28 cellular contexts compared by ENCODE assay signal in genomic region chr16:65062736-65063583, GRCh38. TPM values are rescaled to one million over a fixed set of nuclear protein-coding genes. Genes with fewer than 3 reads are reported as not detected.
DNase-seq lines count a peak whose midpoint lies in the region; ATAC-seq, FAIRE-seq and TF ChIP-seq lines count a peak whose summit lies in the region.
"Had no signal": no experiment of that assay in that cellular context is flagged by ENCODE, and none has a peak within 500 bp of the region (broad histone marks: within the 10 kb centered on the region; RNA-seq: fewer than 3 reads in every experiment).

No MANE protein-coding gene starts in this region.

- DNase-seq in AG08396 (ENCODE audit: low spot score) (peak; percentile 33), astrocyte (ENCODE audit: low read depth) (no peak), hippocampal formation (lab: John Stamatoyannopoulos, UW) (peak; percentile 30 to 50), osteocyte (ENCODE audit: extremely low spot score, unreplicated experiment) (no peak), T-helper 1 cell (no peak), foreskin melanocyte (no peak)
- DNase-seq: activated CD4-positive, alpha-beta T cell treated with anti-CD3 and anti-CD28 coated beads, Interleukin-2, amount 50 U/mL, for 1 hour; activated naive CD4-positive, alpha-beta T cell treated with anti-CD3 and anti-CD28 coated beads for 36 hours; COR-L47; DMS79 treated with DMSO at 0.1 percent for 48 hours; NCI-H1048; NCI-H1930; NCI-H82; OCI-M1; T-helper 9 cell had no signal

- H3K9me3 Mint-ChIP-seq in astrocyte (ENCODE audit: unreplicated experiment) (no peaks in the 10 kb centered on the region), osteocyte (ENCODE audit: unreplicated experiment) (no peaks in the 10 kb centered on the region)
- H3K9me3 Mint-ChIP-seq: dendritic cell treated with granulocyte-macrophage colony-stimulating factor and Interleukin-4, amounts not matched to agents 40 ng/mL and 50 ng/mL, for 4 days; neural progenitor cell; type B pancreatic cell; WTC11 had no signal

- peaks cover 93% of the 10 kb centered on the region for H4K20me1 ChIP-seq in astrocyte (ENCODE audit: insufficient read depth, low read length)
- H4K20me1 ChIP-seq: BLaER1 had no signal

- peak overlapping the region; percentile 17 for H3K9ac ChIP-seq in astrocyte (ENCODE audit: low read length)
- H3K9ac ChIP-seq: BLaER1, neural progenitor cell had no signal

- H3K27ac Mint-ChIP-seq in astrocyte (ENCODE audit: unreplicated experiment) (no peak overlapping the region), osteocyte (ENCODE audit: unreplicated experiment) (peak overlapping the region; percentile 10)
- H3K27ac Mint-ChIP-seq: activated naive CD4-positive, alpha-beta T cell treated with anti-CD3 and anti-CD28 coated beads for 36 hours; dendritic cell treated with granulocyte-macrophage colony-stimulating factor and Interleukin-4, amounts not matched to agents 40 ng/mL and 50 ng/mL, for 4 days; neural progenitor cell; type B pancreatic cell; WTC11 had no signal

- peaks cover 31% of the 10 kb centered on the region for H3K4me1 Mint-ChIP-seq in astrocyte (ENCODE audit: low read depth, unreplicated experiment)
- peaks cover 50% of the 10 kb centered on the region for H3K4me1 Mint-ChIP-seq in osteocyte (ENCODE audit: unreplicated experiment)

- H3K4me2 ChIP-seq in astrocyte (ENCODE audit: low read length), result peak overlapping the region; percentile 42
- H3K4me2 ChIP-seq: A549, BLaER1, neural progenitor cell had no signal

- TF ChIP-seq CTCF in astrocyte (IDR thresholded peaks at IDR 0.05; ENCODE audit: insufficient read depth, low read depth, low read length) (no peak), osteocyte (IDR thresholded peaks at IDR 0.05) (no peak)

- peak; percentile 29 for FAIRE-seq in astrocyte (lab: Jason Lieb, UNC)
- FAIRE-seq: A549, bronchial epithelial cell, endothelial cell of umbilical vein, GM12878 had no signal

- no peak overlapping the region for H3K4me3 ChIP-seq in astrocyte (ENCODE audit: insufficient read depth, low read depth, low read length)
- H3K4me3 ChIP-seq: A549, BLaER1, GM12878, HAP-1, neural progenitor cell, prostate gland had no signal

- H3K36me3 ChIP-seq in astrocyte (ENCODE audit: insufficient read depth, low read length), result peaks cover 17% of the 10 kb centered on the region
- H3K36me3 ChIP-seq: BLaER1, HAP-1, neural progenitor cell, prostate gland had no signal

- no peak for ATAC-seq in GM21526 (IDR thresholded peaks at IDR 0.05; ENCODE audit: low FRiP score, unreplicated experiment)
- ATAC-seq in HG03135 (IDR thresholded peaks at IDR 0.05; ENCODE audit: unreplicated experiment), result no peak
- ATAC-seq: A549, GM12878, WTC11 had no signal

- peaks cover 17% of the 10 kb centered on the region for H3K36me3 Mint-ChIP-seq in astrocyte (ENCODE audit: low read depth, unreplicated experiment)
- peaks cover 20% of the 10 kb centered on the region for H3K36me3 Mint-ChIP-seq in osteocyte (ENCODE audit: unreplicated experiment)
- H3K36me3 Mint-ChIP-seq: neural progenitor cell, WTC11 had no signal

- H2AFZ ChIP-seq in astrocyte (ENCODE audit: low read depth, low read length), result no peak overlapping the region
- H2AFZ ChIP-seq: neural progenitor cell had no signal

- H3K27me3 Mint-ChIP-seq in astrocyte (ENCODE audit: low read depth, unreplicated experiment) (no peaks in the 10 kb centered on the region), osteocyte (ENCODE audit: unreplicated experiment) (no peaks in the 10 kb centered on the region)

- no peaks in the 10 kb centered on the region for H3K27me3 ChIP-seq in astrocyte (ENCODE audit: insufficient read depth, low read length)
- H3K27me3 ChIP-seq: BLaER1, neural progenitor cell had no signal

- peak overlapping the region; percentile 37 for H3K27ac ChIP-seq in astrocyte (ENCODE audit: low read depth, low read length)
- H3K27ac ChIP-seq: A549, BLaER1, neural progenitor cell, prostate gland had no signal

- H3K79me2 ChIP-seq in astrocyte (ENCODE audit: insufficient read depth, low read length), result peaks cover 100% of the 10 kb centered on the region

- no peaks in the 10 kb centered on the region for H3K9me3 ChIP-seq in astrocyte (ENCODE audit: insufficient read depth, low read depth, low read length)
- H3K9me3 ChIP-seq: A549, BLaER1, HAP-1, prostate gland had no signal

- no peak overlapping the region for H3K4me3 Mint-ChIP-seq in astrocyte (ENCODE audit: unreplicated experiment)
- H3K4me3 Mint-ChIP-seq in osteocyte (ENCODE audit: unreplicated experiment), result no peak overlapping the region
- H3K4me3 Mint-ChIP-seq: activated naive CD4-positive, alpha-beta T cell treated with anti-CD3 and anti-CD28 coated beads for 36 hours; dendritic cell treated with granulocyte-macrophage colony-stimulating factor and Interleukin-4, amounts not matched to agents 40 ng/mL and 50 ng/mL, for 4 days; neural progenitor cell; type B pancreatic cell; WTC11 had no signal

- H3K4me1 ChIP-seq in astrocyte (ENCODE audit: insufficient read depth, low read length), result peaks cover 10% of the 10 kb centered on the region
- H3K4me1 ChIP-seq: A549, BLaER1, HAP-1, prostate gland had no signal

RNA-seq across cellular contexts. Expression of gene CDH11, which starts 58.9 kb away (rescaled TPM):
- total RNA-seq in astrocyte (313 and 509 TPM in 2 replicates), osteocyte (560 and 587 TPM in 2 replicates)
- total RNA-seq: activated naive CD4-positive, alpha-beta T cell treated with anti-CD3 and anti-CD28 coated beads for 36 hours had no signal

Comparison
In these comparisons a context has a peak if more than half of its experiments do, and no peak if none do; other contexts are left out.
1. DNase-seq: peak in AG08396 (single experiment) and hippocampal formation (2 of 2); none in astrocyte (single experiment), osteocyte (single experiment), T-helper 1 cell (0 of 5) and foreskin melanocyte (single experiment).